ENCODE assay signal across 14 cellular contexts in genomic region chr7:86991844-86992243, GRCh38.
DNase-seq lines count a peak whose midpoint lies in the region; ATAC-seq, FAIRE-seq and TF ChIP-seq lines count a peak whose summit lies in the region.
"Had no signal": no experiment of that assay in that cellular context is flagged by ENCODE, and none has a peak within 500 bp of the region (broad histone marks: within the 10 kb centered on the region; RNA-seq: fewer than 3 reads in every experiment).

No MANE protein-coding gene starts in this region.

- dilution Hi-C loops in endothelial cell of umbilical vein (cut with MboI; ENCODE audit: extremely low pct_ligation_motif_present, low sequenced_read_pairs) = no loop called here

- no peak overlapping the region for H3K9ac ChIP-seq in endothelial cell of umbilical vein (replicated peaks; ENCODE audit: extremely low read depth, insufficient read depth, low read length)

- FAIRE-seq in endothelial cell of umbilical vein (lab: Jason Lieb, UNC) = peak; percentile 79

- H3K36me3 ChIP-seq in BJ (ENCODE audit: control insufficient read depth, insufficient read depth, low read length) = no peaks in the 10 kb centered on the region
- no peaks in the 10 kb centered on the region for H3K36me3 ChIP-seq in endothelial cell of umbilical vein (ENCODE audit: control insufficient read depth in 2 of 2, extremely low read depth in 1 of 2, insufficient read depth in 2 of 2, low read length in 2 of 2)
- H3K36me3 ChIP-seq: SJSA1, transverse colon had no signal

- TF ChIP-seq CTCF in BJ (IDR thresholded peaks at IDR 0.05; ENCODE audit: insufficient read depth, low read depth, low read length) (no peak), endothelial cell of umbilical vein (IDR thresholded peaks at IDR 0.05; ENCODE audit: extremely low read depth in 1 of 2, insufficient read depth in 1 of 2, low read depth in 1 of 2, low read length in 2 of 2) (no peak)

- CTCF ChIA-PET in BJ (lab: Yijun Ruan, JAX) (interaction anchor here (1.2 to 1.4 kb wide), 2 partner anchors 10 to 12 kb away, joined by 3 to 5 read pairs; no protein-coding TSS in a partner anchor), endothelial cell of umbilical vein (lab: Charles Lee) (interaction anchor here (0.9 to 3.4 kb wide), 10 partner anchors 9 to 157 kb away, joined by 3 to 13 read pairs (median 8); partner anchors contain the start of gene ELAPOR2)

- peaks cover 9% of the 10 kb centered on the region for H3K4me1 ChIP-seq in endothelial cell of umbilical vein (ENCODE audit: control insufficient read depth, extremely low read depth, insufficient read depth, low read length)
- H3K4me1 ChIP-seq: SJSA1 had no signal

- H3K4me2 ChIP-seq in endothelial cell of umbilical vein (ENCODE audit: insufficient read depth, low read length) = peak overlapping the region; percentile 22

- no peaks in the 10 kb centered on the region for H3K79me2 ChIP-seq in endothelial cell of umbilical vein (ENCODE audit: control insufficient read depth, insufficient read depth, low read length)

- peak overlapping the region; percentile 33 for H3K27ac ChIP-seq in endothelial cell of umbilical vein (ENCODE audit: insufficient read depth, low read depth, low read length)
- H3K27ac ChIP-seq: SJSA1, transverse colon had no signal

- H2AFZ ChIP-seq in endothelial cell of umbilical vein (ENCODE audit: low read depth, low read length) = no peak overlapping the region

- no TSS peak for BruUV-seq in endothelial cell of umbilical vein (replicated peaks; lab: Mats Ljungman, UMichigan)

- intact Hi-C loops in endothelial cell of umbilical vein (cut with micrococcal nuclease) = no loop called here

- DNase-seq in BJ (ENCODE audit: low read depth) (peak; percentile 17), NCI-H2029 (lab: John Stamatoyannopoulos, UW) (peak; percentile 89), endothelial cell of umbilical vein (ENCODE audit: low read depth, low spot score) (peak; percentile 81), NCI-H1930 (lab: John Stamatoyannopoulos, UW) (no peak), NCI-H187 treated with DMSO at 0.1 percent for 48 hours (lab: John Stamatoyannopoulos, UW) (no peak)
- DNase-seq: endodermal cell; HCEC 1CT; NCI-H1417 treated with DMSO at 0.1 percent for 48 hours; stimulated activated CD8-positive, alpha-beta memory T cell treated with anti-CD3 and anti-CD28 coated beads, Interleukin-4, amount 100 ng/mL, for 48 hours; transverse colon had no signal

- no peaks in the 10 kb centered on the region for H4K20me1 ChIP-seq in endothelial cell of umbilical vein (replicated peaks; ENCODE audit: control insufficient read depth, extremely low read depth, insufficient read depth, low read length)

- H3K27me3 ChIP-seq in BJ (ENCODE audit: control insufficient read depth, insufficient read depth, low read length) (no peaks in the 10 kb centered on the region), endothelial cell of umbilical vein (ENCODE audit: control insufficient read depth in 2 of 2, insufficient read depth in 2 of 2, low read length in 2 of 2) (no peaks in the 10 kb centered on the region)
- H3K27me3 ChIP-seq: transverse colon had no signal

- POLR2A ChIA-PET in BJ (lab: Charles Lee) (no interaction called here), endothelial cell of umbilical vein (lab: Charles Lee) (no interaction called here)

- no peaks in the 10 kb centered on the region for H3K9me3 ChIP-seq in endothelial cell of umbilical vein (replicated peaks; ENCODE audit: control insufficient read depth, insufficient read depth, low read length)
- H3K9me3 ChIP-seq: SJSA1, transverse colon had no signal

- H3K9me1 ChIP-seq in endothelial cell of umbilical vein (replicated peaks; ENCODE audit: control insufficient read depth, extremely low read depth, insufficient read depth, low read length) = no peaks in the 10 kb centered on the region

- H3K4me3 ChIP-seq in BJ (ENCODE audit: low read depth, low read length) (no peak overlapping the region), endothelial cell of umbilical vein (replicated peaks in 1 of 3; ENCODE audit: insufficient read depth in 1 of 3, low read depth in 1 of 3, low read length in 3 of 3) (no peak overlapping the region)
- H3K4me3 ChIP-seq: SJSA1, transverse colon had no signal

- no peak for TF ChIP-seq POLR2A in endothelial cell of umbilical vein (IDR thresholded peaks at IDR 0.05; ENCODE audit: low read depth, low read length)

- ATAC-seq in GM19438 (IDR thresholded peaks at IDR 0.05; ENCODE audit: low read depth, unreplicated experiment) (peak; percentile 31), HG03196 (IDR thresholded peaks at IDR 0.05; ENCODE audit: unreplicated experiment) (no peak), GM19455 (IDR thresholded peaks at IDR 0.05; ENCODE audit: unreplicated experiment) (no peak)

TF ChIP-seq in endothelial cell of umbilical vein, 7 proteins besides CTCF, POLR2A, EP300 and RAD21:
- TF ChIP-seq JUN (IDR thresholded peaks at IDR 0.05; ENCODE audit: borderline replicate concordance, insufficient read depth, insufficient read length, low read depth) (peak; percentile 83), POLR2AphosphoS5 (IDR thresholded peaks at IDR 0.05; ENCODE audit: insufficient read depth, low read depth, low read length) (no peak)

Comparison
In these comparisons a context has a peak if more than half of its experiments do, and no peak if none do; other contexts are left out.
1. DNase-seq: peak in BJ (single experiment), NCI-H2029 (single experiment) and endothelial cell of umbilical vein (single experiment); none in NCI-H1930 (0 of 2) and NCI-H187 treated with DMSO at 0.1 percent for 48 hours (single experiment).